Comparison of ENCODE assay signal across 7 cellular contexts in genomic region chr4:118865091-118865708, GRCh38. TPM values are rescaled to one million over a fixed set of nuclear protein-coding genes. Genes with fewer than 3 reads are reported as not detected.
DNase-seq lines count a peak whose midpoint lies in the region; ATAC-seq and TF ChIP-seq lines count a peak whose summit lies in the region.

No MANE protein-coding gene starts in this region.

- peaks cover 9 to 13% of the 10 kb centered on the region in 2 donors for H3K27me3 Mint-ChIP-seq in effector memory CD8-positive, alpha-beta T cell
- H3K27me3 Mint-ChIP-seq in memory B cell, result peaks cover 5% of the 10 kb centered on the region

- no peak overlapping the region for H3K27ac Mint-ChIP-seq in effector memory CD8-positive, alpha-beta T cell
- H3K27ac Mint-ChIP-seq in memory B cell, result no peak overlapping the region

- TF ChIP-seq POLR2A in Peyer's patch (IDR thresholded peaks at IDR 0.05), result no peak

- H3K4me3 ChIP-seq in Peyer's patch, result no peak overlapping the region

- H3K4me1 ChIP-seq in Peyer's patch, result no peaks in the 10 kb centered on the region

- peak; percentile 95 for ATAC-seq in GM21529 (IDR thresholded peaks at IDR 0.05; ENCODE audit: unreplicated experiment)
- ATAC-seq in effector memory CD8-positive, alpha-beta T cell (replicated peaks), result peak; percentile 66
- peak; percentile 63 for ATAC-seq in memory B cell (ENCODE audit: low read depth)

- H3K36me3 Mint-ChIP-seq in effector memory CD8-positive, alpha-beta T cell (ENCODE audit: insufficient read depth), result no peaks in the 10 kb centered on the region
- no peaks in the 10 kb centered on the region for H3K36me3 Mint-ChIP-seq in memory B cell

- H3K27me3 ChIP-seq in Peyer's patch, result no peaks in the 10 kb centered on the region

- DNase-seq in ELR (ENCODE audit: low read depth) (peak; percentile 65), Kasumi-1 (lab: John Stamatoyannopoulos, UW) (peak; percentile 58 to 71), Peyer's patch (peak in 1 of 3 donors; percentile 50), memory B cell (ENCODE audit: low spot score in 2 of 2) (no peak), occipital lobe (lab: John Stamatoyannopoulos, UW) (no peak)
- DNase-seq in effector memory CD8-positive, alpha-beta T cell, result no peak

- H3K27ac ChIP-seq in Peyer's patch, result no peak overlapping the region

- no peaks in the 10 kb centered on the region for H3K9me3 Mint-ChIP-seq in effector memory CD8-positive, alpha-beta T cell
- no peaks in the 10 kb centered on the region for H3K9me3 Mint-ChIP-seq in memory B cell

- TF ChIP-seq CTCF in Peyer's patch (IDR thresholded peaks at IDR 0.05), result peak in 4 of 6 experiments; percentile 54 to 83 (median 70)

- H3K36me3 ChIP-seq in Peyer's patch, result no peaks in the 10 kb centered on the region

- no peak overlapping the region for H3K4me3 Mint-ChIP-seq in effector memory CD8-positive, alpha-beta T cell
- H3K4me3 Mint-ChIP-seq in memory B cell, result no peak overlapping the region

- H3K9me3 ChIP-seq in Peyer's patch, result no peaks in the 10 kb centered on the region

- no peaks in the 10 kb centered on the region for H3K4me1 Mint-ChIP-seq in effector memory CD8-positive, alpha-beta T cell (ENCODE audit: low read depth in 2 of 2)
- no peaks in the 10 kb centered on the region for H3K4me1 Mint-ChIP-seq in memory B cell

RNA-seq across cellular contexts. Expression of gene SYNPO2, which starts 23.5 kb away (rescaled TPM):
- total RNA-seq in Peyer's patch, result 10 to 100 TPM; 24.9 to 77.6 (median 41.1) TPM
- 2.3 TPM for total RNA-seq in occipital lobe

RNA-seq across cellular contexts. Expression of gene SEC24D, which starts 29.3 kb away (rescaled TPM):
- total RNA-seq in Peyer's patch (100 to 1,000 TPM in 1 of 4 donors, 10 to 100 TPM in 3; 52.8 to 117 (median 76.0) TPM), occipital lobe (10.1 TPM)

Comparison
In these comparisons a context has a peak if more than half of its experiments do, and no peak if none do; other contexts are left out.
1. DNase-seq: peak in ELR (single experiment) and Kasumi-1 (2 of 2); none in effector memory CD8-positive, alpha-beta T cell (0 of 3), memory B cell (0 of 2) and occipital lobe (single experiment).
2. Peak in every context shown above with its lines, with median percentiles within 50 percentile points of each other: ATAC-seq.